In the genomic region with DNA sequence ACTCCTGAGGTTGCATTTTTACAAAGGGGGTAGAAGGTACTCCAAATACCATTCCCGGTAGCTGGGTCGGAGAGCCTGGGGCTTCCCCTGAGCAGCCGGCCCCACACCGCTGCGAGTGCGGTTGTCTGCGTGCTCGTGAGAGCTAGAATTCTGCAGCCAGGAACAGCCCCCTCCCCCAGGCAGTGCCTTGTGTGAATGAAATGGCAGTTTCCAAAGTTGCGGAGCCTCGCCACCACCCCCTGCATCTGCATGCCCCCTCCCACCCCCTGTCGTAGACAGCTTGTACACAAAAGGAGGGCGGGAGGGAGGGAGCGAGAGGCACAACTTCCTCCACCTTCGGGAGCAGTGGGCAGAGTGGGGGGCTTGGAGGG, we compare ENCODE assay signal across 9 cellular contexts. TPM values are rescaled to one million over a fixed set of nuclear protein-coding genes. Genes with fewer than 3 reads are reported as not detected.
DNase-seq lines count a peak whose midpoint lies in the region; ATAC-seq and TF ChIP-seq lines count a peak whose summit lies in the region.
"Had no signal": no experiment of that assay in that cellular context is flagged by ENCODE, and none has a peak within 500 bp of the region (broad histone marks: within the 10 kb centered on the region; RNA-seq: fewer than 3 reads in every experiment).

No MANE protein-coding gene starts in this region.

- TF ChIP-seq POLR2A in stomach (IDR thresholded peaks at IDR 0.05): no peak

- no peak overlapping the region for H3K27ac Mint-ChIP-seq in T-helper 2 cell treated with Interferon-gamma antibody and Interleukin-4, amounts not matched to agents 5 μg/mL and 100 μg/mL, for 36 hours

- H3K36me3 Mint-ChIP-seq in T-helper 2 cell treated with Interferon-gamma antibody and Interleukin-4, amounts not matched to agents 5 μg/mL and 100 μg/mL, for 36 hours (ENCODE audit: low read depth): no peaks in the 10 kb centered on the region

- peak overlapping the region; percentile 40 for H3K4me3 Mint-ChIP-seq in T-helper 2 cell treated with Interferon-gamma antibody and Interleukin-4, amounts not matched to agents 5 μg/mL and 100 μg/mL, for 36 hours

- ATAC-seq in esophagus mucosa: no peak

- peaks cover 0 to 58% (median 28%) of the 10 kb centered on the region in 3 donors for H3K27me3 ChIP-seq in stomach

- WGBS in stomach, 5 donors: 0 to 1% (median 1%) methylated on average over 10 to 14 of the region's 14 CpGs

- DNase-seq in T-helper 2 cell treated with Interferon-gamma antibody and Interleukin-4, amounts not matched to agents 5 μg/mL and 100 μg/mL, for 36 hours (ENCODE audit: low spot score): no peak
- no peak for DNase-seq in T-helper 2 cell
- peak; percentile 70 for DNase-seq in UCSD-AML1 (lab: John Stamatoyannopoulos, UW; ENCODE audit: unreplicated experiment)
- DNase-seq in islet precursor cell: peak; percentile 92
- no peak for DNase-seq in stomach
- DNase-seq in T1000 (lab: John Stamatoyannopoulos, UW): no peak
- DNase-seq in GM19238 (ENCODE audit: insufficient read length, low spot score): no peak

- no peak for TF ChIP-seq EP300 in stomach (IDR thresholded peaks at IDR 0.05)

- H3K27me3 Mint-ChIP-seq in T-helper 2 cell treated with Interferon-gamma antibody and Interleukin-4, amounts not matched to agents 5 μg/mL and 100 μg/mL, for 36 hours (ENCODE audit: low read depth): peaks cover 67% of the 10 kb centered on the region

- intact Hi-C loops in stomach (cut with DNase I; ENCODE audit: low total_unique reads): no loop called here

- H3K4me1 ChIP-seq in stomach: peaks cover 32 to 55% (median 50%) of the 10 kb centered on the region in 4 donors

- peak overlapping the region; percentile 53 to 70 (median 58) for H3K4me3 ChIP-seq in stomach

- no peak for TF ChIP-seq CTCF in stomach (IDR thresholded peaks at IDR 0.05)

- no peaks in the 10 kb centered on the region for H3K4me1 Mint-ChIP-seq in T-helper 2 cell treated with Interferon-gamma antibody and Interleukin-4, amounts not matched to agents 5 μg/mL and 100 μg/mL, for 36 hours (ENCODE audit: low read depth)

- H3K9me3 ChIP-seq in stomach: no peaks in the 10 kb centered on the region

- peaks cover 0 to 9% (median 2%) of the 10 kb centered on the region in 4 donors for H3K36me3 ChIP-seq in stomach

- peak overlapping the region in 4 of 5 donors; percentile 50 to 76 (median 65) for H3K27ac ChIP-seq in stomach
- H3K27ac ChIP-seq: C4-2B had no signal

- H3K9me3 Mint-ChIP-seq in T-helper 2 cell treated with Interferon-gamma antibody and Interleukin-4, amounts not matched to agents 5 μg/mL and 100 μg/mL, for 36 hours: no peaks in the 10 kb centered on the region

RNA-seq across cellular contexts. Expression of gene MYCN, which starts 1.1 kb away (rescaled TPM):
- total RNA-seq in stomach (1 to 10 TPM in 4 of 5 donors, not detected in 1; 2.3 to 9.6 (median 5.6) TPM), esophagus mucosa (0.20 TPM)
- polyA plus RNA-seq in stomach: 1 to 10 TPM in 2 of 3 donors, under 1 TPM in 1; 0.90 to 1.7 (median 1.5) TPM

Comparison
In these comparisons a context has a peak if more than half of its experiments do, and no peak if none do; other contexts are left out.
1. DNase-seq: peak in UCSD-AML1 (single experiment) and islet precursor cell (single experiment); none in T-helper 2 cell treated with Interferon-gamma antibody and Interleukin-4, amounts not matched to agents 5 μg/mL and 100 μg/mL, for 36 hours (single experiment), T-helper 2 cell (0 of 5), stomach (single experiment), T1000 (single experiment) and GM19238 (single experiment).